ENCODE assay signal across 36 cellular contexts in genomic region chr7:26245150-26245549, GRCh38.
"Had no signal": no experiment of that assay in that cellular context is flagged by ENCODE, and none has a peak within 500 bp of the region (broad histone marks: within the 10 kb centered on the region; RNA-seq: fewer than 3 reads in every experiment).

No MANE protein-coding gene starts in this region.

- H3K9me3 Mint-ChIP-seq: activated B cell treated with CpG ODN at 0.5 μM for 24 hours; activated CD4-positive, alpha-beta memory T cell treated with anti-CD3 and anti-CD28 coated beads for 36 hours; activated CD4-positive, alpha-beta T cell treated with anti-CD3 and anti-CD28 coated beads, Interleukin-2, amount 10 ng/mL, durations not matched to agents 24 days and 14 days; activated CD8-positive, alpha-beta T cell treated with anti-CD3 and anti-CD28 coated beads for 36 hours; activated naive CD4-positive, alpha-beta T cell treated with anti-CD3 and anti-CD28 coated beads, Interleukin-2, amount 10 ng/mL, durations not matched to agents 7 days and 5 days; activated naive CD4-positive, alpha-beta T cell treated with anti-CD3 and anti-CD28 coated beads, Interleukin-2, amount 50 U/mL, for 24 hours; activated naive CD8-positive, alpha-beta T cell treated with anti-CD3 and anti-CD28 coated beads, Interleukin-2, amount 10 ng/mL, durations not matched to agents 7 days and 5 days; activated naive CD8-positive, alpha-beta T cell treated with anti-CD3 and anti-CD28 coated beads, Interleukin-2, amount 50 U/mL, for 24 hours; activated T-cell treated with anti-CD3 and anti-CD28 coated beads, Interleukin-2, amount 50 U/mL, for 4 hours; activated T-helper 1 cell treated with anti-CD3 and anti-CD28 coated beads, Interleukin-12 subunit alpha, Interleukin-12 subunit beta, Interleukin-2, Interleukin-4 antibody, amounts not matched to agents 30 ng/mL and 10 ng/mL and 1 ng/mL, durations not matched to agents 14 hours and 24 hours and 36 hours; activated T-helper 2 cell treated with anti-CD3 and anti-CD28 coated beads, Interferon-gamma antibody, Interleukin-2, Interleukin-4, amounts not matched to agents 10 μg/mL and 5 μg/mL and 100 μg/mL, durations not matched to agents 14 hours and 24 hours and 36 hours; T-helper 2 cell treated with Interferon-gamma antibody and Interleukin-4, amounts not matched to agents 5 μg/mL and 100 μg/mL, for 36 hours had no signal

- H3K27ac Mint-ChIP-seq: activated B cell treated with CpG ODN at 0.5 μM for 24 hours; activated CD4-positive, alpha-beta memory T cell treated with anti-CD3 and anti-CD28 coated beads for 36 hours; activated CD4-positive, alpha-beta T cell treated with anti-CD3 and anti-CD28 coated beads, Interleukin-2, amount 10 ng/mL, durations not matched to agents 24 days and 14 days; activated CD8-positive, alpha-beta T cell treated with anti-CD3 and anti-CD28 coated beads for 36 hours; activated naive CD4-positive, alpha-beta T cell treated with anti-CD3 and anti-CD28 coated beads, Interleukin-2, amount 10 ng/mL, durations not matched to agents 7 days and 5 days; activated naive CD4-positive, alpha-beta T cell treated with anti-CD3 and anti-CD28 coated beads, Interleukin-2, amount 50 U/mL, for 24 hours; activated naive CD8-positive, alpha-beta T cell; activated naive CD8-positive, alpha-beta T cell treated with anti-CD3 and anti-CD28 coated beads, Interleukin-2, amount 10 ng/mL, durations not matched to agents 7 days and 5 days; activated naive CD8-positive, alpha-beta T cell treated with anti-CD3 and anti-CD28 coated beads, Interleukin-2, amount 50 U/mL, for 24 hours; activated T-cell treated with anti-CD3 and anti-CD28 coated beads, Interleukin-2, amount 50 U/mL, for 72 hours; activated T-helper 1 cell treated with anti-CD3 and anti-CD28 coated beads, Interleukin-12 subunit alpha, Interleukin-12 subunit beta, Interleukin-2, Interleukin-4 antibody, amounts not matched to agents 30 ng/mL and 10 ng/mL and 1 ng/mL, durations not matched to agents 14 hours and 24 hours and 36 hours; activated T-helper 2 cell treated with anti-CD3 and anti-CD28 coated beads, Interferon-gamma antibody, Interleukin-2, Interleukin-4, amounts not matched to agents 10 μg/mL and 5 μg/mL and 100 μg/mL, durations not matched to agents 14 hours and 24 hours and 36 hours; T-helper 1 cell treated with Interleukin-12 subunit alpha and Interleukin-12 subunit beta and Interleukin-4 antibody, amounts not matched to agents 30 μg/mL and 1 μg/mL, for 36 hours; T-helper 2 cell treated with Interferon-gamma antibody and Interleukin-4, amounts not matched to agents 5 μg/mL and 100 μg/mL, for 36 hours had no signal

- H3K27me3 ChIP-seq: body of pancreas, brain microvascular endothelial cell, breast epithelium had no signal

- H3K36me3 Mint-ChIP-seq: activated CD4-positive, alpha-beta memory T cell treated with anti-CD3 and anti-CD28 coated beads for 36 hours; activated naive CD4-positive, alpha-beta T cell treated with anti-CD3 and anti-CD28 coated beads, Interleukin-2, amount 10 ng/mL, durations not matched to agents 7 days and 5 days; activated naive CD4-positive, alpha-beta T cell treated with anti-CD3 and anti-CD28 coated beads, Interleukin-2, amount 50 U/mL, for 24 hours; activated naive CD8-positive, alpha-beta T cell; activated naive CD8-positive, alpha-beta T cell treated with anti-CD3 and anti-CD28 coated beads, Interleukin-2, amount 10 ng/mL, durations not matched to agents 7 days and 5 days had no signal

- DNase-seq: activated B cell treated with CpG ODN at 0.5 μM for 24 hours; activated CD4-positive, alpha-beta memory T cell treated with anti-CD3 and anti-CD28 coated beads for 36 hours; activated CD4-positive, alpha-beta T cell treated with anti-CD3 and anti-CD28 coated beads for 4 hours; activated CD4-positive, alpha-beta T cell treated with anti-CD3 and anti-CD28 coated beads, Interleukin-2, amount 10 ng/mL, durations not matched to agents 24 days and 14 days; activated CD4-positive, alpha-beta T cell treated with anti-CD3 and anti-CD28 coated beads, Interleukin-2, amount 50 U/mL, for 1 hour; activated CD4-positive, alpha-beta T cell treated with anti-CD3 and anti-CD28 coated beads, Interleukin-2, amount 50 U/mL, for 4 hours; activated CD4-positive, CD25-positive, alpha-beta regulatory T cell treated with anti-CD3 and anti-CD28 coated beads, Interleukin-2, amount 50 U/mL, for 72 hours; activated CD8-positive, alpha-beta T cell treated with anti-CD3 and anti-CD28 coated beads for 36 hours; activated effector memory CD4-positive, alpha-beta T cell treated with Interleukin-2 at 50 U/mL for 16 hours; activated gamma-delta T cell; activated naive CD4-positive, alpha-beta T cell treated with anti-CD3 and anti-CD28 coated beads, Interleukin-2, amount 10 ng/mL, durations not matched to agents 7 days and 5 days; activated naive CD4-positive, alpha-beta T cell treated with Interleukin-2 at 50 U/mL for 16 hours; activated naive CD8-positive, alpha-beta T cell treated with anti-CD3 and anti-CD28 coated beads, Interleukin-2, amount 10 ng/mL, durations not matched to agents 7 days and 5 days; activated naive CD8-positive, alpha-beta T cell treated with anti-CD3 and anti-CD28 coated beads, Interleukin-2, amount 50 U/mL, for 24 hours; activated T-cell treated with anti-CD3 and anti-CD28 coated beads for 4 hours; activated T-cell treated with anti-CD3 and anti-CD28 coated beads, Interleukin-2, amount 50 U/mL, for 1 hour; activated T-cell treated with anti-CD3 and anti-CD28 coated beads, Interleukin-2, amount 50 U/mL, for 4 hours; activated T-cell treated with anti-CD3 and anti-CD28 coated beads, Interleukin-2, amount 50 U/mL, for 72 hours; amygdala; aorta; body of pancreas; brain microvascular endothelial cell; central memory CD4-positive, alpha-beta T cell; T-helper 1 cell; T-helper 2 cell; T-helper 9 cell had no signal

- H3K9me3 ChIP-seq: body of pancreas, breast epithelium had no signal

- H3K4me1 Mint-ChIP-seq: activated B cell treated with CpG ODN at 0.5 μM for 24 hours; activated naive CD8-positive, alpha-beta T cell treated with anti-CD3 and anti-CD28 coated beads, Interleukin-2, amount 10 ng/mL, durations not matched to agents 7 days and 5 days; activated naive CD8-positive, alpha-beta T cell treated with anti-CD3 and anti-CD28 coated beads, Interleukin-2, amount 50 U/mL, for 24 hours had no signal

- H3K4me1 ChIP-seq: body of pancreas, breast epithelium had no signal

- H3K4me3 ChIP-seq: body of pancreas, breast epithelium had no signal

- FAIRE-seq: astrocyte, TTC549 had no signal

- H3K36me3 ChIP-seq: brain microvascular endothelial cell, breast epithelium had no signal

- ATAC-seq: activated CD8-positive, alpha-beta T cell treated with anti-CD3 and anti-CD28 coated beads for 36 hours; activated naive CD8-positive, alpha-beta T cell treated with anti-CD3 and anti-CD28 coated beads, Interleukin-2, amount 50 U/mL, for 24 hours; activated T-cell treated with anti-CD3 and anti-CD28 coated beads, Interleukin-2, amount 50 U/mL, for 4 hours; activated T-cell treated with anti-CD3 and anti-CD28 coated beads, Interleukin-2, amount 50 U/mL, for 72 hours; body of pancreas had no signal

- H3K4me3 Mint-ChIP-seq: activated B cell treated with CpG ODN at 0.5 μM for 24 hours; activated CD4-positive, alpha-beta memory T cell treated with anti-CD3 and anti-CD28 coated beads for 36 hours; activated CD4-positive, alpha-beta T cell treated with anti-CD3 and anti-CD28 coated beads, Interleukin-2, amount 10 ng/mL, durations not matched to agents 24 days and 14 days; activated CD8-positive, alpha-beta T cell treated with anti-CD3 and anti-CD28 coated beads for 36 hours; activated naive CD4-positive, alpha-beta T cell treated with anti-CD3 and anti-CD28 coated beads, Interleukin-2, amount 10 ng/mL, durations not matched to agents 7 days and 5 days; activated naive CD4-positive, alpha-beta T cell treated with anti-CD3 and anti-CD28 coated beads, Interleukin-2, amount 50 U/mL, for 24 hours; activated naive CD8-positive, alpha-beta T cell; activated naive CD8-positive, alpha-beta T cell treated with anti-CD3 and anti-CD28 coated beads, Interleukin-2, amount 10 ng/mL, durations not matched to agents 7 days and 5 days; activated naive CD8-positive, alpha-beta T cell treated with anti-CD3 and anti-CD28 coated beads, Interleukin-2, amount 50 U/mL, for 24 hours; activated T-cell treated with anti-CD3 and anti-CD28 coated beads, Interleukin-2, amount 50 U/mL, for 4 hours; activated T-cell treated with anti-CD3 and anti-CD28 coated beads, Interleukin-2, amount 50 U/mL, for 72 hours; activated T-helper 1 cell treated with anti-CD3 and anti-CD28 coated beads, Interleukin-12 subunit alpha, Interleukin-12 subunit beta, Interleukin-2, Interleukin-4 antibody, amounts not matched to agents 30 ng/mL and 10 ng/mL and 1 ng/mL, durations not matched to agents 14 hours and 24 hours and 36 hours; T-helper 1 cell treated with Interleukin-12 subunit alpha and Interleukin-12 subunit beta and Interleukin-4 antibody, amounts not matched to agents 30 μg/mL and 1 μg/mL, for 36 hours; T-helper 2 cell treated with Interferon-gamma antibody and Interleukin-4, amounts not matched to agents 5 μg/mL and 100 μg/mL, for 36 hours had no signal

- H3K27me3 Mint-ChIP-seq: activated B cell treated with CpG ODN at 0.5 μM for 24 hours; activated CD4-positive, alpha-beta memory T cell treated with anti-CD3 and anti-CD28 coated beads for 36 hours; activated CD4-positive, alpha-beta T cell treated with anti-CD3 and anti-CD28 coated beads, Interleukin-2, amount 10 ng/mL, durations not matched to agents 24 days and 14 days; activated CD8-positive, alpha-beta T cell treated with anti-CD3 and anti-CD28 coated beads for 36 hours; activated naive CD4-positive, alpha-beta T cell treated with anti-CD3 and anti-CD28 coated beads, Interleukin-2, amount 50 U/mL, for 24 hours; activated naive CD8-positive, alpha-beta T cell; activated naive CD8-positive, alpha-beta T cell treated with anti-CD3 and anti-CD28 coated beads, Interleukin-2, amount 50 U/mL, for 24 hours had no signal

- H3K27ac ChIP-seq: body of pancreas, brain microvascular endothelial cell, breast epithelium, VCaP had no signal
